Comparison of ENCODE assay signal across 1 cellular context in genomic region chr10:104777086-104777799, GRCh38.
TF ChIP-seq lines count a peak whose summit lies in the region.

No MANE protein-coding gene starts in this region.

TF ChIP-seq in WTC11, 78 proteins besides CTCF, POLR2A, EP300 and RAD21 (continued from another document):
- TF ChIP-seq ZNF281 (CRISPR knock-in tag; IDR thresholded peaks at IDR 0.05): no peak
- TF ChIP-seq HMGA2 (CRISPR knock-in tag; IDR thresholded peaks at IDR 0.05): no peak
- TF ChIP-seq ZNF416 (CRISPR knock-in tag; IDR thresholded peaks at IDR 0.05): no peak
- no peak for TF ChIP-seq FOXK1 (CRISPR knock-in tag; IDR thresholded peaks at IDR 0.05)
- TF ChIP-seq SMAD3 (CRISPR knock-in tag; IDR thresholded peaks at IDR 0.05; ENCODE audit: borderline replicate concordance): no peak
